In genomic region chr13:24777171-24777570, GRCh38 we compare ENCODE assay signal across 20 cellular contexts. TPM values are rescaled to one million over a fixed set of nuclear protein-coding genes. Genes with fewer than 3 reads are reported as not detected.
DNase-seq lines count a peak whose midpoint lies in the region; ATAC-seq and TF ChIP-seq lines count a peak whose summit lies in the region.
"Had no signal": no experiment of that assay in that cellular context is flagged by ENCODE, and none has a peak within 500 bp of the region (broad histone marks: within the 10 kb centered on the region; RNA-seq: fewer than 3 reads in every experiment).

No MANE protein-coding gene starts in this region.

- H3K36me3 ChIP-seq in GM23248 (ENCODE audit: low read depth), result no peaks in the 10 kb centered on the region
- no peaks in the 10 kb centered on the region for H3K36me3 ChIP-seq in MG63
- H3K36me3 ChIP-seq in mammary epithelial cell (ENCODE audit: insufficient read depth, low read length), result no peaks in the 10 kb centered on the region
- H3K36me3 ChIP-seq in naive thymus-derived CD4-positive, alpha-beta T cell (ENCODE audit: control insufficient read depth in 2 of 3, insufficient read depth in 3 of 3, low read length in 3 of 3), result no peaks in the 10 kb centered on the region
- H3K36me3 ChIP-seq: BE2C; BLaER1 treated with 17β-estradiol and CSF1 and Interleukin-3, amounts not matched to agents 10 nM and 100 nM; HAP-1 had no signal

- H3F3A ChIP-seq in GM23248 (ENCODE audit: insufficient read depth), result no peaks in the 10 kb centered on the region

- DNase-seq in GM23248 (peak; percentile 34), MG63 (peak; percentile 15), mammary epithelial cell (peak; percentile 49), epithelial cell of prostate (ENCODE audit: low read depth, low spot score) (peak; percentile 33), natural killer cell (no peak)
- DNase-seq in naive thymus-derived CD4-positive, alpha-beta T cell, result no peak
- DNase-seq: BE2C; CD4-positive, alpha-beta T cell; CD8-positive, alpha-beta memory T cell; DMS 273 treated with DMSO at 0.1 percent for 48 hours; DND-41; GOT3; HFFc6 had no signal

- no peaks in the 10 kb centered on the region for H3K4me1 Mint-ChIP-seq in natural killer cell
- H3K4me1 Mint-ChIP-seq in naive thymus-derived CD4-positive, alpha-beta T cell, result no peaks in the 10 kb centered on the region
- H3K4me1 Mint-ChIP-seq: CD14-positive monocyte; CD8-positive, alpha-beta memory T cell had no signal

- H4K20me1 ChIP-seq in GM23248 (ENCODE audit: insufficient read depth) (no peaks in the 10 kb centered on the region), mammary epithelial cell (ENCODE audit: insufficient read depth, low read length) (no peaks in the 10 kb centered on the region)
- H4K20me1 ChIP-seq: BLaER1 treated with 17β-estradiol and CSF1 and Interleukin-3, amounts not matched to agents 10 nM and 100 nM had no signal

- 4% methylated on average over 1 of the region's 1 CpG for WGBS in GM23248 (ENCODE audit: low coverage in 1 of 2, low lambda C conversion rate in 2 of 2, missing lambda C conversion rate in 2 of 2), 2 experiments
- WGBS in mammary epithelial cell (ENCODE audit: low coverage, missing lambda C conversion rate), result 90% methylated on average over 1 of the region's 1 CpG

- H3K9me2 ChIP-seq in GM23248 (ENCODE audit: insufficient read depth), result no peaks in the 10 kb centered on the region

- H3K79me2 ChIP-seq in GM23248 (ENCODE audit: insufficient read depth) (no peaks in the 10 kb centered on the region), mammary epithelial cell (ENCODE audit: insufficient read depth, low read length) (no peaks in the 10 kb centered on the region)

- BruUV-seq in mammary epithelial cell (replicated peaks; lab: Mats Ljungman, UMichigan), result no TSS peak

- H3K27me3 ChIP-seq in GM23248 (replicated peaks; ENCODE audit: insufficient read depth) (peaks cover 8% of the 10 kb centered on the region; the same call in 1 of the 2 replicates), MG63 (no peaks in the 10 kb centered on the region), mammary epithelial cell (ENCODE audit: insufficient read depth, low read length) (peaks cover 2% of the 10 kb centered on the region)
- no peaks in the 10 kb centered on the region for H3K27me3 ChIP-seq in naive thymus-derived CD4-positive, alpha-beta T cell (ENCODE audit: control insufficient read depth in 2 of 2, insufficient read depth in 2 of 2, low read length in 2 of 2)
- H3K27me3 ChIP-seq: BE2C; BLaER1 treated with 17β-estradiol and CSF1 and Interleukin-3, amounts not matched to agents 10 nM and 100 nM had no signal

- H3K9me3 ChIP-seq in GM23248 (ENCODE audit: low read depth), result no peaks in the 10 kb centered on the region
- H3K9me3 ChIP-seq in MG63, result no peaks in the 10 kb centered on the region
- H3K9me3 ChIP-seq in mammary epithelial cell (replicated peaks; ENCODE audit: insufficient read depth, low read length), result no peaks in the 10 kb centered on the region
- H3K9me3 ChIP-seq in naive thymus-derived CD4-positive, alpha-beta T cell (ENCODE audit: control insufficient read depth in 2 of 3, low read length in 3 of 3), result no peaks in the 10 kb centered on the region
- H3K9me3 ChIP-seq: BE2C, HAP-1 had no signal

- H3K27ac Mint-ChIP-seq in natural killer cell, result no peak overlapping the region
- no peak overlapping the region for H3K27ac Mint-ChIP-seq in naive thymus-derived CD4-positive, alpha-beta T cell
- H3K27ac Mint-ChIP-seq: CD14-positive monocyte; CD4-positive, alpha-beta T cell; HFFc6 had no signal

- no peak overlapping the region for H3K27ac ChIP-seq in GM23248
- no peak overlapping the region for H3K27ac ChIP-seq in mammary epithelial cell (ENCODE audit: insufficient read depth, low read depth, low read length)
- H3K27ac ChIP-seq in epithelial cell of prostate, result peak overlapping the region; percentile 20
- H3K27ac ChIP-seq in naive thymus-derived CD4-positive, alpha-beta T cell (ENCODE audit: low read depth, low read length), result no peak overlapping the region
- H3K27ac ChIP-seq: BLaER1 treated with 17β-estradiol and CSF1 and Interleukin-3, amounts not matched to agents 10 nM and 100 nM had no signal

- dilution Hi-C loops in mammary epithelial cell (cut with HindIII; ENCODE audit: low sequenced_read_pairs), result no loop called here

- H3K4me3 ChIP-seq in GM23248, result no peak overlapping the region
- H3K4me3 ChIP-seq in MG63, result no peak overlapping the region
- H3K4me3 ChIP-seq in mammary epithelial cell (replicated peaks in 1 of 3; ENCODE audit: insufficient read depth in 1 of 3, low read depth in 2 of 3, low read length in 3 of 3), result no peak overlapping the region
- H3K4me3 ChIP-seq in naive thymus-derived CD4-positive, alpha-beta T cell (ENCODE audit: low read length), result no peak overlapping the region
- H3K4me3 ChIP-seq: BLaER1 treated with 17β-estradiol and CSF1 and Interleukin-3, amounts not matched to agents 10 nM and 100 nM; HAP-1 had no signal

- no peak overlapping the region for H3K4me3 Mint-ChIP-seq in natural killer cell
- no peak overlapping the region for H3K4me3 Mint-ChIP-seq in naive thymus-derived CD4-positive, alpha-beta T cell
- H3K4me3 Mint-ChIP-seq: CD14-positive monocyte; CD4-positive, alpha-beta T cell; CD8-positive, alpha-beta memory T cell; HFFc6 had no signal

- ATAC-seq in GM19035 (IDR thresholded peaks at IDR 0.05; ENCODE audit: unreplicated experiment) (no peak), natural killer cell (no peak), GM19467 (IDR thresholded peaks at IDR 0.05; ENCODE audit: unreplicated experiment) (no peak)
- ATAC-seq in naive thymus-derived CD4-positive, alpha-beta T cell, result no peak

- no peaks in the 10 kb centered on the region for H3K36me3 Mint-ChIP-seq in natural killer cell
- peaks cover 0 to 4% (median 0%) of the 10 kb centered on the region in 5 donors for H3K36me3 Mint-ChIP-seq in naive thymus-derived CD4-positive, alpha-beta T cell
- H3K36me3 Mint-ChIP-seq: CD14-positive monocyte; CD8-positive, alpha-beta memory T cell had no signal

- POLR2A ChIA-PET in naive thymus-derived CD4-positive, alpha-beta T cell (lab: Charles Lee), result no interaction called here

- H3K4me2 ChIP-seq in GM23248 (ENCODE audit: unreplicated experiment), result no peak overlapping the region
- no peak overlapping the region for H3K4me2 ChIP-seq in mammary epithelial cell (ENCODE audit: insufficient read depth, low read depth, low read length)
- H3K4me2 ChIP-seq: BLaER1 treated with 17β-estradiol and CSF1 and Interleukin-3, amounts not matched to agents 10 nM and 100 nM had no signal

- no peaks in the 10 kb centered on the region for H3K9me3 Mint-ChIP-seq in natural killer cell
- H3K9me3 Mint-ChIP-seq in naive thymus-derived CD4-positive, alpha-beta T cell, result peaks cover 0 to 1% (median 0%) of the 10 kb centered on the region in 11 donors
- H3K9me3 Mint-ChIP-seq: CD4-positive, alpha-beta T cell; CD8-positive, alpha-beta memory T cell; HFFc6 had no signal

- in situ Hi-C loops in GM23248 (cut with MboI) (no loop called here), mammary epithelial cell (cut with MboI; ENCODE audit: low sequenced_read_pairs in 2 of 2) (no loop called here)

- H2AFZ ChIP-seq in GM23248 (no peak overlapping the region), mammary epithelial cell (ENCODE audit: low read depth, low read length) (no peak overlapping the region)

- H3K4me1 ChIP-seq in GM23248 (ENCODE audit: insufficient read depth), result no peaks in the 10 kb centered on the region
- H3K4me1 ChIP-seq in mammary epithelial cell (ENCODE audit: insufficient read depth, low read length), result no peaks in the 10 kb centered on the region
- H3K4me1 ChIP-seq in naive thymus-derived CD4-positive, alpha-beta T cell (ENCODE audit: control insufficient read depth in 2 of 2, insufficient read depth in 2 of 2, low read length in 2 of 2), result no peaks in the 10 kb centered on the region
- H3K4me1 ChIP-seq: BE2C; BLaER1 treated with 17β-estradiol and CSF1 and Interleukin-3, amounts not matched to agents 10 nM and 100 nM; HAP-1 had no signal

- TF ChIP-seq CTCF in mammary epithelial cell (conservative IDR thresholded peaks at IDR 0.05 in 1 of 2, IDR thresholded peaks at IDR 0.05 in 1 of 2; ENCODE audit: extremely low read depth in 1 of 2, insufficient read depth in 1 of 2, low read depth in 1 of 2, low read length in 2 of 2) (no peak), natural killer cell (IDR thresholded peaks at IDR 0.05) (no peak)

- H3K9ac ChIP-seq in GM23248 (no peak overlapping the region), mammary epithelial cell (ENCODE audit: insufficient read depth, low read length) (no peak overlapping the region)
- H3K9ac ChIP-seq: BLaER1 treated with 17β-estradiol and CSF1 and Interleukin-3, amounts not matched to agents 10 nM and 100 nM had no signal

- CTCF ChIA-PET in mammary epithelial cell (lab: Charles Lee; ENCODE audit: low non-redundant PET), result no interaction called here
- CTCF ChIA-PET in naive thymus-derived CD4-positive, alpha-beta T cell (lab: Charles Lee), result no interaction called here

- H3K27me3 Mint-ChIP-seq in natural killer cell (ENCODE audit: low read depth in 2 of 2), result peaks cover 0 to 6% of the 10 kb centered on the region in 2 donors
- peaks cover 15 to 52% (median 27%) of the 10 kb centered on the region in 5 donors for H3K27me3 Mint-ChIP-seq in naive thymus-derived CD4-positive, alpha-beta T cell

- intact Hi-C loops in mammary epithelial cell (cut with micrococcal nuclease) (no loop called here), natural killer cell (cut with micrococcal nuclease) (no loop called here)
- intact Hi-C loops in naive thymus-derived CD4-positive, alpha-beta T cell (cut with micrococcal nuclease), result no loop called here

RNA-seq across cellular contexts. Expression of gene RNF17, which starts 13.2 kb away (rescaled TPM):
- total RNA-seq in GM23248 (2014; rRNA removed; shearing (Covaris generic)), result not detected in 2 replicates
- polyA plus RNA-seq in GM23248 (2016; fragmentation: Nextera tagmentation; extraction: Ambion mirVana) (not detected in 2 replicates), mammary epithelial cell (not detected)
- not detected in 2 replicates for total RNA-seq in MG63 (2014; rRNA removed; shearing (Covaris generic); ENCODE audit: low replicate concordance)
- total RNA-seq in mammary epithelial cell (not detected), natural killer cell (not detected)
- polyA minus RNA-seq in mammary epithelial cell, result not detected
- 1 to 10 TPM in 1 of 5 experiments, under 1 TPM in 1, not detected in 3; 0.24 to 1.1 TPM for total RNA-seq in naive thymus-derived CD4-positive, alpha-beta T cell
- under 1 TPM; 0.45 to 0.60 TPM for polyA plus RNA-seq in naive thymus-derived CD4-positive, alpha-beta T cell
- total RNA-seq: A172; A673; CD8-positive, alpha-beta memory T cell; HFFc6 had no signal
- polyA plus RNA-seq: CD14-positive monocyte; CD8-positive, alpha-beta memory T cell had no signal

Comparison
In these comparisons a context has a peak if more than half of its experiments do, and no peak if none do; other contexts are left out.
1. DNase-seq: peak in GM23248 (single experiment), MG63 (single experiment), mammary epithelial cell (single experiment) and epithelial cell of prostate (single experiment); none in natural killer cell (single experiment) and naive thymus-derived CD4-positive, alpha-beta T cell (0 of 9).